In the genomic region with DNA sequence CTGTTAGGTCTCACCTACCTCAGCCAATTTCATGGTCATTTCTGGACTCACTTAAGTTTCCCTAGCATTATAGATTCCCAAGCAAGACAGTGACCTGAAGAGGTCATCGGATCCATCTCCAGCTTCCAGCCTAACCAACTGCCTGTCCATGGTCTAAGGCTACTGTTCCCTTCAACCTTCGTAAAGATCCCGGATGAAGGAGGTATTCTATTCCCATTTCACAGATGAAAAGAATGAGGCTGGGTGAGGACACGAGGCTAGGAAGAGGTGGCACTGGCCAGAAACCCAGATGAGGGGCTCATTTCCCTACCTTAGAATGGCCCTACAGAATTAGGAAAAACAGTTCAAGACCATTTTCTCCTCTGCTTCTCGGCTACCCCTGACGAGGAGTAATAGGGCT, we compare ENCODE assay signal across 21 cellular contexts. TPM values are rescaled to one million over a fixed set of nuclear protein-coding genes. Genes with fewer than 3 reads are reported as not detected.
"Had no signal": no experiment of that assay in that cellular context is flagged by ENCODE, and none has a peak within 500 bp of the region (broad histone marks: within the 10 kb centered on the region; RNA-seq: fewer than 3 reads in every experiment).

No MANE protein-coding gene starts in this region.

- H3K27me3 ChIP-seq: ascending aorta, sigmoid colon, tibial nerve, vagina had no signal

- H3K36me3 ChIP-seq: ascending aorta, left ventricle myocardium inferior, sigmoid colon, tibial nerve, vagina had no signal

- H3K9me3 ChIP-seq: ascending aorta, left ventricle myocardium inferior, sigmoid colon, tibial nerve, vagina had no signal

- H3K9me3 Mint-ChIP-seq: natural killer cell treated with Interleukin-12 subunit alpha and Interleukin-12 subunit beta and Interleukin-15 and Interleukin-18, amount 100 ng/mL, for 72 hours; T-helper 1 cell treated with Interleukin-12 subunit alpha and Interleukin-12 subunit beta and Interleukin-4 antibody, amounts not matched to agents 30 μg/mL and 1 μg/mL, for 36 hours had no signal

- H3K4me3 Mint-ChIP-seq: natural killer cell treated with Interleukin-12 subunit alpha and Interleukin-12 subunit beta and Interleukin-15 and Interleukin-18, amount 100 ng/mL, for 72 hours; T-helper 1 cell treated with Interleukin-12 subunit alpha and Interleukin-12 subunit beta and Interleukin-4 antibody, amounts not matched to agents 30 μg/mL and 1 μg/mL, for 36 hours had no signal

- H3K27ac Mint-ChIP-seq: natural killer cell treated with Interleukin-12 subunit alpha and Interleukin-12 subunit beta and Interleukin-15 and Interleukin-18, amount 100 ng/mL, for 72 hours; T-helper 1 cell treated with Interleukin-12 subunit alpha and Interleukin-12 subunit beta and Interleukin-4 antibody, amounts not matched to agents 30 μg/mL and 1 μg/mL, for 36 hours had no signal

- FAIRE-seq: bronchial epithelial cell had no signal

- DNase-seq: activated CD4-positive, alpha-beta T cell treated with anti-CD3 and anti-CD28 coated beads for 1 hour; activated CD8-positive, alpha-beta memory T cell treated with anti-CD3 and anti-CD28 coated beads for 24 hours; activated CD8-positive, alpha-beta memory T cell treated with anti-CD3 and anti-CD28 coated beads, Interleukin-2, amount 50 U/mL, for 48 hours; activated effector memory CD4-positive, alpha-beta T cell treated with Interleukin-2 at 50 U/mL for 16 hours; activated naive CD4-positive, alpha-beta T cell treated with anti-CD3 and anti-CD28 coated beads, Interleukin-2, amount 50 U/mL, for 16 hours; activated T-cell treated with anti-CD3 and anti-CD28 coated beads, Interleukin-2, amount 50 U/mL, for 48 hours; dermis blood vessel endothelial cell; left ventricle myocardium inferior; sigmoid colon; stimulated activated CD8-positive, alpha-beta memory T cell treated with anti-CD3 and anti-CD28 coated beads, Interleukin-4, amount 100 ng/mL, for 48 hours; stimulated activated naive CD4-positive, alpha-beta T cell had no signal

- H3K4me3 ChIP-seq: ascending aorta, left ventricle myocardium inferior, sigmoid colon, tibial nerve, vagina had no signal

- H3K4me1 ChIP-seq: ascending aorta, left ventricle myocardium inferior, sigmoid colon, vagina had no signal

- H3K27ac ChIP-seq: ascending aorta, left ventricle myocardium inferior, sigmoid colon, vagina, VCaP had no signal

- H3K36me3 Mint-ChIP-seq: natural killer cell treated with Interleukin-12 subunit alpha and Interleukin-12 subunit beta and Interleukin-15 and Interleukin-18, amount 100 ng/mL, for 72 hours had no signal

RNA-seq across cellular contexts. Expression of gene DRD2, which starts 31.3 kb away (rescaled TPM):
- total RNA-seq: ascending aorta; bronchial epithelial cell; dermis blood vessel endothelial cell; epithelial cell of proximal tubule; left ventricle myocardium inferior; mesenteric fat pad; natural killer cell treated with Interleukin-12 subunit alpha and Interleukin-12 subunit beta and Interleukin-15 and Interleukin-18, amount 100 ng/mL, for 72 hours; renal cortical epithelial cell had no signal
